1 cellular context compared by ENCODE assay signal in genomic region chr21:33540711-33541104, GRCh38.
TF ChIP-seq lines count a peak whose summit lies in the region.

No MANE protein-coding gene starts in this region.

TF ChIP-seq in WTC11, 78 proteins besides CTCF, POLR2A, EP300 and RAD21 (continued from another document):
- TF ChIP-seq ZMAT4 (CRISPR knock-in tag; IDR thresholded peaks at IDR 0.05) (no peak), ESRRA (CRISPR knock-in tag; IDR thresholded peaks at IDR 0.05; ENCODE audit: borderline replicate concordance) (no peak), JAZF1 (CRISPR knock-in tag; IDR thresholded peaks at IDR 0.05) (no peak), MAX (CRISPR knock-in tag; IDR thresholded peaks at IDR 0.05) (no peak), MXD4 (CRISPR knock-in tag; IDR thresholded peaks at IDR 0.05; ENCODE audit: borderline replicate concordance) (no peak)
- TF ChIP-seq, protein P1, sequence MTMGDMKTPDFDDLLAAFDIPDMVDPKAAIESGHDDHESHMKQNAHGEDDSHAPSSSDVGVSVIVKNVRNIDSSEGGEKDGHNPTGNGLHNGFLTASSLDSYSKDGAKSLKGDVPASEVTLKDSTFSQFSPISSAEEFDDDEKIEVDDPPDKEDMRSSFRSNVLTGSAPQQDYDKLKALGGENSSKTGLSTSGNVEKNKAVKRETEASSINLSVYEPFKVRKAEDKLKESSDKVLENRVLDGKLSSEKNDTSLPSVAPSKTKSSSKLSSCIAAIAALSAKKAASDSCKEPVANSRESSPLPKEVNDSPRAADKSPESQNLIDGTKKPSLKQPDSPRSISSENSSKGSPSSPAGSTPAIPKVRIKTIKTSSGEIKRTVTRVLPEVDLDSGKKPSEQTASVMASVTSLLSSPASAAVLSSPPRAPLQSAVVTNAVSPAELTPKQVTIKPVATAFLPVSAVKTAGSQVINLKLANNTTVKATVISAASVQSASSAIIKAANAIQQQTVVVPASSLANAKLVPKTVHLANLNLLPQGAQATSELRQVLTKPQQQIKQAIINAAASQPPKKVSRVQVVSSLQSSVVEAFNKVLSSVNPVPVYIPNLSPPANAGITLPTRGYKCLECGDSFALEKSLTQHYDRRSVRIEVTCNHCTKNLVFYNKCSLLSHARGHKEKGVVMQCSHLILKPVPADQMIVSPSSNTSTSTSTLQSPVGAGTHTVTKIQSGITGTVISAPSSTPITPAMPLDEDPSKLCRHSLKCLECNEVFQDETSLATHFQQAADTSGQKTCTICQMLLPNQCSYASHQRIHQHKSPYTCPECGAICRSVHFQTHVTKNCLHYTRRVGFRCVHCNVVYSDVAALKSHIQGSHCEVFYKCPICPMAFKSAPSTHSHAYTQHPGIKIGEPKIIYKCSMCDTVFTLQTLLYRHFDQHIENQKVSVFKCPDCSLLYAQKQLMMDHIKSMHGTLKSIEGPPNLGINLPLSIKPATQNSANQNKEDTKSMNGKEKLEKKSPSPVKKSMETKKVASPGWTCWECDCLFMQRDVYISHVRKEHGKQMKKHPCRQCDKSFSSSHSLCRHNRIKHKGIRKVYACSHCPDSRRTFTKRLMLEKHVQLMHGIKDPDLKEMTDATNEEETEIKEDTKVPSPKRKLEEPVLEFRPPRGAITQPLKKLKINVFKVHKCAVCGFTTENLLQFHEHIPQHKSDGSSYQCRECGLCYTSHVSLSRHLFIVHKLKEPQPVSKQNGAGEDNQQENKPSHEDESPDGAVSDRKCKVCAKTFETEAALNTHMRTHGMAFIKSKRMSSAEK (CRISPR knock-in tag; IDR thresholded peaks at IDR 0.05; ENCODE audit: borderline replicate concordance) = no peak
- TF ChIP-seq, protein P2, sequence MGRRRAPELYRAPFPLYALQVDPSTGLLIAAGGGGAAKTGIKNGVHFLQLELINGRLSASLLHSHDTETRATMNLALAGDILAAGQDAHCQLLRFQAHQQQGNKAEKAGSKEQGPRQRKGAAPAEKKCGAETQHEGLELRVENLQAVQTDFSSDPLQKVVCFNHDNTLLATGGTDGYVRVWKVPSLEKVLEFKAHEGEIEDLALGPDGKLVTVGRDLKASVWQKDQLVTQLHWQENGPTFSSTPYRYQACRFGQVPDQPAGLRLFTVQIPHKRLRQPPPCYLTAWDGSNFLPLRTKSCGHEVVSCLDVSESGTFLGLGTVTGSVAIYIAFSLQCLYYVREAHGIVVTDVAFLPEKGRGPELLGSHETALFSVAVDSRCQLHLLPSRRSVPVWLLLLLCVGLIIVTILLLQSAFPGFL (CRISPR knock-in tag; IDR thresholded peaks at IDR 0.05; ENCODE audit: borderline replicate concordance) = no peak
